ENCODE assay signal across 24 cellular contexts in genomic region chr7:95534796-95535195, GRCh38. TPM values are rescaled to one million over a fixed set of nuclear protein-coding genes. Genes with fewer than 3 reads are reported as not detected.
"Had no signal": no experiment of that assay in that cellular context is flagged by ENCODE, and none has a peak within 500 bp of the region (broad histone marks: within the 10 kb centered on the region; RNA-seq: fewer than 3 reads in every experiment).

No MANE protein-coding gene starts in this region.

- H3K4me3 ChIP-seq: breast epithelium, Peyer's patch, SJSA1 had no signal

- H3K9me3 ChIP-seq: breast epithelium, Peyer's patch, SJSA1 had no signal

- H3K36me3 ChIP-seq: breast epithelium, Peyer's patch, SJSA1 had no signal

- H3K27me3 ChIP-seq: breast epithelium, Peyer's patch had no signal

- H3K9ac ChIP-seq: KMS-11 had no signal

- DNase-seq: activated CD4-positive, alpha-beta T cell treated with anti-CD3 and anti-CD28 coated beads for 4 hours; activated CD8-positive, alpha-beta memory T cell treated with anti-CD3 and anti-CD28 coated beads, Interleukin-2, amount 10 ng/mL, durations not matched to agents 7 days and 5 days; activated effector memory CD4-positive, alpha-beta T cell treated with Interleukin-2 at 50 U/mL for 16 hours; activated naive CD4-positive, alpha-beta T cell; activated T-cell treated with anti-CD3 and anti-CD28 coated beads, Interleukin-2, amount 50 U/mL, for 24 hours; aorta; central memory CD4-positive, alpha-beta T cell; NCI-H1092; NCI-H2081 treated with DMSO at 0.1 percent for 48 hours; NCI-H446 treated with DMSO at 0.1 percent for 48 hours; NCI-H748 treated with DMSO at 0.1 percent for 48 hours; OCI-M1; Peyer's patch; SHP77; SW 1271 had no signal

- H3K4me2 ChIP-seq: KMS-11 had no signal

- ATAC-seq: activated CD4-positive, CD25-positive, alpha-beta regulatory T cell treated with anti-CD3 and anti-CD28 coated beads, Interleukin-2, amount 50 U/mL, for 24 hours; activated CD8-positive, alpha-beta memory T cell treated with anti-CD3 and anti-CD28 coated beads, Interleukin-2, amount 10 ng/mL, durations not matched to agents 7 days and 5 days; SK-N-SH treated with all-trans-retinoic acid at 6 μM for 48 hours had no signal

- H3K27ac ChIP-seq: breast epithelium, KMS-11, Peyer's patch, RWPE1, SJSA1 had no signal

- H3K4me1 ChIP-seq: breast epithelium, Peyer's patch, SJSA1 had no signal

RNA-seq across cellular contexts. Expression of gene ASB4, which starts 49.1 kb away (rescaled TPM):
- total RNA-seq: activated CD8-positive, alpha-beta memory T cell treated with anti-CD3 and anti-CD28 coated beads, Interleukin-2, amount 10 ng/mL, durations not matched to agents 7 days and 5 days; activated T-helper 1 cell treated with anti-CD3 and anti-CD28 coated beads, Interleukin-12 subunit alpha, Interleukin-12 subunit beta, Interleukin-2, Interleukin-4 antibody, amounts not matched to agents 30 ng/mL and 10 ng/mL and 1 ng/mL, durations not matched to agents 14 hours and 24 hours and 36 hours; aorta; chondrocyte; MCF 10A; SJSA1 had no signal
- polyA plus RNA-seq: aorta had no signal
